10 cellular contexts compared by ENCODE assay signal in genomic region chr11:15189189-15189588, GRCh38.
"Had no signal": no experiment of that assay in that cellular context is flagged by ENCODE, and none has a peak within 500 bp of the region (broad histone marks: within the 10 kb centered on the region; RNA-seq: fewer than 3 reads in every experiment).

No MANE protein-coding gene starts in this region.

- H3K9me3 ChIP-seq: HAP-1 had no signal

- H3K4me1 ChIP-seq: HAP-1 had no signal

- ATAC-seq: GM23338, HCT116 had no signal

- H3K36me3 ChIP-seq: HAP-1 had no signal

- H3K4me3 ChIP-seq: GM23248, GM23338, HAP-1 had no signal

- DNase-seq: GOT3, H7, H9, HFFc6 had no signal

- H3K4me2 ChIP-seq: GM23338 had no signal

- H3K27ac ChIP-seq: GM23248 had no signal

- H2AFZ ChIP-seq: GM23248, GM23338 had no signal

- FAIRE-seq: H1, H54 had no signal

- H3K9ac ChIP-seq: GM23248 had no signal
